Comparison of ENCODE assay signal across 9 cellular contexts in genomic region chr5:80960531-80961375, GRCh38. TPM values are rescaled to one million over a fixed set of nuclear protein-coding genes. Genes with fewer than 3 reads are reported as not detected.
DNase-seq lines count a peak whose midpoint lies in the region; ATAC-seq lines count a peak whose summit lies in the region.
"Had no signal": no experiment of that assay in that cellular context is flagged by ENCODE, and none has a peak within 500 bp of the region (broad histone marks: within the 10 kb centered on the region; RNA-seq: fewer than 3 reads in every experiment).

No MANE protein-coding gene starts in this region.

- peak overlapping the region; percentile 84 for H3K27ac Mint-ChIP-seq in T-helper 2 cell treated with Interferon-gamma antibody and Interleukin-4, amounts not matched to agents 5 μg/mL and 100 μg/mL, for 36 hours

- H3K36me3 Mint-ChIP-seq in T-helper 2 cell treated with Interferon-gamma antibody and Interleukin-4, amounts not matched to agents 5 μg/mL and 100 μg/mL, for 36 hours (ENCODE audit: low read depth): no peaks in the 10 kb centered on the region

- H3K4me1 ChIP-seq in skeletal muscle tissue (ENCODE audit: control insufficient read depth in 3 of 3, insufficient read depth in 3 of 3, low read length in 3 of 3): peaks cover 0 to 8% (median 7%) of the 10 kb centered on the region in 3 donors

- no peaks in the 10 kb centered on the region for H3K9me3 ChIP-seq in skeletal muscle tissue (ENCODE audit: control insufficient read depth in 3 of 3, low read length in 3 of 3)

- H3K4me1 Mint-ChIP-seq in T-helper 2 cell treated with Interferon-gamma antibody and Interleukin-4, amounts not matched to agents 5 μg/mL and 100 μg/mL, for 36 hours (ENCODE audit: low read depth): peaks cover 49% of the 10 kb centered on the region

- H3K9ac ChIP-seq in skeletal muscle tissue (ENCODE audit: low read depth in 1 of 3, low read length in 3 of 3): peak overlapping the region; percentile 27 to 75 (median 47)

- H3K36me3 ChIP-seq in skeletal muscle tissue (ENCODE audit: control insufficient read depth in 3 of 3, insufficient read depth in 3 of 3, low read length in 3 of 3): no peaks in the 10 kb centered on the region

- no peaks in the 10 kb centered on the region for H3K9me3 Mint-ChIP-seq in T-helper 2 cell treated with Interferon-gamma antibody and Interleukin-4, amounts not matched to agents 5 μg/mL and 100 μg/mL, for 36 hours

- ATAC-seq in GM21825 (IDR thresholded peaks at IDR 0.05; ENCODE audit: unreplicated experiment): no peak

- H3K27me3 ChIP-seq in skeletal muscle tissue (ENCODE audit: control insufficient read depth in 3 of 3, insufficient read depth in 3 of 3, low read length in 3 of 3): peaks cover 22 to 35% (median 27%) of the 10 kb centered on the region in 3 donors

- DNase-seq in DMS79 (lab: John Stamatoyannopoulos, UW): peak; percentile 16
- peak; percentile 48 for DNase-seq in T-helper 2 cell treated with Interferon-gamma antibody and Interleukin-4, amounts not matched to agents 5 μg/mL and 100 μg/mL, for 36 hours (ENCODE audit: low spot score)
- peak; percentile 77 for DNase-seq in astrocyte of the hippocampus (ENCODE audit: low read depth, low spot score)
- DNase-seq in iPS-NIHi11 (ENCODE audit: low spot score): peak; percentile 40
- DNase-seq in NCI-H1436 treated with DMSO at 0.1 percent for 48 hours (lab: John Stamatoyannopoulos, UW): no peak
- DNase-seq in NCI-H2196 (lab: John Stamatoyannopoulos, UW; ENCODE audit: unreplicated experiment): no peak

- H3K4me3 Mint-ChIP-seq in T-helper 2 cell treated with Interferon-gamma antibody and Interleukin-4, amounts not matched to agents 5 μg/mL and 100 μg/mL, for 36 hours: peak overlapping the region; percentile 86

- peak overlapping the region; percentile 57 to 69 (median 65) for H3K4me3 ChIP-seq in skeletal muscle tissue (ENCODE audit: low read length in 3 of 3)

- H3K27ac ChIP-seq in skeletal muscle tissue (ENCODE audit: low read depth, low read length): peak overlapping the region; percentile 63
- H3K27ac ChIP-seq: HL-60 had no signal

- H3K27me3 Mint-ChIP-seq in T-helper 2 cell treated with Interferon-gamma antibody and Interleukin-4, amounts not matched to agents 5 μg/mL and 100 μg/mL, for 36 hours (ENCODE audit: low read depth): peaks cover 8% of the 10 kb centered on the region

RNA-seq across cellular contexts. Expression of gene RASGRF2, which starts 0.6 kb away (rescaled TPM):
- total RNA-seq in skeletal muscle tissue: 1.0 TPM

Comparison
In these comparisons a context has a peak if more than half of its experiments do, and no peak if none do; other contexts are left out.
1. DNase-seq: peak in DMS79 (single experiment), T-helper 2 cell treated with Interferon-gamma antibody and Interleukin-4, amounts not matched to agents 5 μg/mL and 100 μg/mL, for 36 hours (single experiment), astrocyte of the hippocampus (single experiment) and iPS-NIHi11 (single experiment); none in NCI-H1436 treated with DMSO at 0.1 percent for 48 hours (single experiment) and NCI-H2196 (single experiment).